13 cellular contexts compared by ENCODE assay signal in the genomic region with DNA sequence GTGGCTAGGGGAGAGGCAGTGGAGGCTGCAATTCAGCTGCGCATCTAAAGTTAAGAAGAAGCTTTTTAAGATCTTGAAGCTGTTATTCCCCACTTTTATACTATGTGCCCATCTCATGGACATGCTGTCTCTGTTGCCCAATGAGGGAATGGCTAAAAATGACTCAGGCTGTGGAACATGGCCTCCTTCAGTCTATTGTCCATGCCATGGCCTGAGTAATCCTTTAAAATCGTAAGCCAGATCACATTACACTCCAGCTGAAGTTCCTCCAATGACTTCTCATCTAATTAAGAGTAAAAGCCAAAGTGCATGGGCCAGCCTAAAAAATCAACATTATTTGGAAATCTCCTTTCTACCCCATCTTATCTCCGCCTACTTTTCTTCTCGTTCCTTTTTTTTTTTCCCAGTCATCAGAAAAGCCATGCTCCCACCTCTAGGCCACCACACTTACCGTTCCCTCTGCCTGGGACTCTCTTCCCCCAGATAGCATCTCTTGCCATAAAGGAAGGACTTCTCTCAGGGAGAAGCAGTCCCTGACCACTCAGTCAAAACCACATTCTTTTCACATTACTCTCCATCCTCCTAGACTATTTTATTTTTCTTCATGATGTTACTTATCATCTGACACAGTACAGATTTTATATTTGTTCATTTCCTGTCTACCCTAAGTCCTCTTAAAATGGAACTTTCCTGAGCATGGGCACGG.
DNase-seq lines count a peak whose midpoint lies in the region; ATAC-seq and TF ChIP-seq lines count a peak whose summit lies in the region.
"Had no signal": no experiment of that assay in that cellular context is flagged by ENCODE, and none has a peak within 500 bp of the region (broad histone marks: within the 10 kb centered on the region; RNA-seq: fewer than 3 reads in every experiment).

No MANE protein-coding gene starts in this region.

- peak; percentile 69 for ATAC-seq in omental fat pad (ENCODE audit: low FRiP score)
- ATAC-seq: CD8-positive, alpha-beta T cell had no signal

- peaks cover 5% of the 10 kb centered on the region for H3K4me1 Mint-ChIP-seq in progenitor cell of endocrine pancreas (ENCODE audit: low read depth)

- H3K4me3 ChIP-seq in PC-9 (no peak overlapping the region), epithelial cell of proximal tubule (ENCODE audit: low read depth, low read length) (no peak overlapping the region), testis (no peak overlapping the region)
- H3K4me3 ChIP-seq: smooth muscle cell had no signal

- no peak overlapping the region for H2AFZ ChIP-seq in PC-9

- CTCF ChIA-PET in PC-9 (lab: Charles Lee) = interaction anchor here (0.7 kb wide), 1 partner anchor 396 kb away, joined by 5 read pairs; no protein-coding TSS in a partner anchor

- 86 to 87% methylated on average over 6 of the region's 6 CpGs for WGBS in testis, 2 donors

- peak overlapping the region; percentile 67 for H3K27ac ChIP-seq in PC-9
- no peak overlapping the region for H3K27ac ChIP-seq in testis

- H4K20me1 ChIP-seq in PC-9 (ENCODE audit: insufficient read depth) = no peaks in the 10 kb centered on the region

- peaks cover 19% of the 10 kb centered on the region for H3F3A ChIP-seq in PC-9 (ENCODE audit: insufficient read depth, low read depth)

- no peaks in the 10 kb centered on the region for H3K79me2 ChIP-seq in PC-9 (ENCODE audit: low read depth)

- peaks cover 4% of the 10 kb centered on the region for H3K27me3 Mint-ChIP-seq in progenitor cell of endocrine pancreas

- intact Hi-C loops in PC-9 (cut with micrococcal nuclease; ENCODE audit: unreplicated experiment) = loop anchor here (1.0 kb wide), 2 partner anchors 20 to 42 kb away; no protein-coding TSS in a partner anchor
- intact Hi-C loops in testis (cut with DNase I; ENCODE audit: low total_unique reads) = no loop called here

- H3K36me3 Mint-ChIP-seq in progenitor cell of endocrine pancreas (ENCODE audit: insufficient read depth) = no peaks in the 10 kb centered on the region
- H3K36me3 Mint-ChIP-seq: CD8-positive, alpha-beta T cell had no signal

- peaks cover 18% of the 10 kb centered on the region for H3K4me1 ChIP-seq in PC-9 (replicated peaks; ENCODE audit: insufficient read depth)
- H3K4me1 ChIP-seq in testis = no peaks in the 10 kb centered on the region

- H3K4me3 Mint-ChIP-seq in progenitor cell of endocrine pancreas (ENCODE audit: low read depth) = no peak overlapping the region
- H3K4me3 Mint-ChIP-seq: CD8-positive, alpha-beta T cell had no signal

- no peaks in the 10 kb centered on the region for H3K9me2 ChIP-seq in PC-9 (ENCODE audit: insufficient read depth)

- H3K36me3 ChIP-seq in PC-9 (ENCODE audit: low read depth) (no peaks in the 10 kb centered on the region), testis (ENCODE audit: low read depth, missing control alignments) (no peaks in the 10 kb centered on the region)

- H3K27ac Mint-ChIP-seq in progenitor cell of endocrine pancreas = no peak overlapping the region
- H3K27ac Mint-ChIP-seq: CD8-positive, alpha-beta T cell had no signal

- no peak for TF ChIP-seq CTCF in PC-9 (conservative IDR thresholded peaks at IDR 0.05)
- no peak for TF ChIP-seq CTCF in epithelial cell of proximal tubule (conservative IDR thresholded peaks at IDR 0.05; ENCODE audit: low read depth, low read length)
- no peak for TF ChIP-seq CTCF in omental fat pad (IDR thresholded peaks at IDR 0.05)
- TF ChIP-seq CTCF in testis (IDR thresholded peaks at IDR 0.05) = no peak
- no peak for TF ChIP-seq CTCF in progenitor cell of endocrine pancreas (IDR thresholded peaks at IDR 0.05; ENCODE audit: unreplicated experiment)

- no peak for TF ChIP-seq POLR2A in testis (IDR thresholded peaks at IDR 0.05)

- H3K27me3 ChIP-seq in PC-9 (ENCODE audit: insufficient read depth, low read depth) = no peaks in the 10 kb centered on the region
- H3K27me3 ChIP-seq in testis = no peaks in the 10 kb centered on the region

- H3K9me3 ChIP-seq in PC-9 (ENCODE audit: insufficient read depth, low read depth) (no peaks in the 10 kb centered on the region), testis (no peaks in the 10 kb centered on the region)

- H3K4me2 ChIP-seq in PC-9 = peak overlapping the region; percentile 18; the same call in 1 of the 2 replicates
- H3K4me2 ChIP-seq: smooth muscle cell had no signal

- H3K9me3 Mint-ChIP-seq in progenitor cell of endocrine pancreas (ENCODE audit: low read depth) = no peaks in the 10 kb centered on the region
- H3K9me3 Mint-ChIP-seq: CD8-positive, alpha-beta T cell had no signal

- BruUV-seq in PC-9 (replicated peaks; lab: Mats Ljungman, UMichigan) = no TSS peak

- POLR2A ChIA-PET in PC-9 (lab: Charles Lee; ENCODE audit: unreplicated experiment) = interaction anchor here (0.7 kb wide), 1 partner anchor 43 kb away, joined by 8 read pairs; no protein-coding TSS in a partner anchor

- peak; percentile 86 for DNase-seq in AG20443 (ENCODE audit: low spot score)
- DNase-seq in PC-9 = peak; percentile 37 to 76
- peak; percentile 37 for DNase-seq in epithelial cell of proximal tubule (ENCODE audit: low read depth)
- no peak for DNase-seq in omental fat pad (ENCODE audit: low spot score)
- no peak for DNase-seq in testis
- no peak for DNase-seq in NCI-H345 (lab: John Stamatoyannopoulos, UW)
- no peak for DNase-seq in progenitor cell of endocrine pancreas (ENCODE audit: low spot score, unreplicated experiment)
- DNase-seq in DMS79 (lab: John Stamatoyannopoulos, UW) = no peak
- DNase-seq: activated CD4-positive, CD25-positive, alpha-beta regulatory T cell; activated effector memory CD4-positive, alpha-beta T cell treated with Interleukin-2 at 50 U/mL for 16 hours; CD8-positive, alpha-beta T cell; effector memory CD4-positive, alpha-beta T cell had no signal

Comparison
In these comparisons a context has a peak if more than half of its experiments do, and no peak if none do; other contexts are left out.
1. DNase-seq: peak in AG20443 (single experiment), PC-9 (2 of 2) and epithelial cell of proximal tubule (single experiment); none in omental fat pad (single experiment), testis (single experiment), NCI-H345 (single experiment), progenitor cell of endocrine pancreas (single experiment) and DMS79 (single experiment).